In the genomic region with DNA sequence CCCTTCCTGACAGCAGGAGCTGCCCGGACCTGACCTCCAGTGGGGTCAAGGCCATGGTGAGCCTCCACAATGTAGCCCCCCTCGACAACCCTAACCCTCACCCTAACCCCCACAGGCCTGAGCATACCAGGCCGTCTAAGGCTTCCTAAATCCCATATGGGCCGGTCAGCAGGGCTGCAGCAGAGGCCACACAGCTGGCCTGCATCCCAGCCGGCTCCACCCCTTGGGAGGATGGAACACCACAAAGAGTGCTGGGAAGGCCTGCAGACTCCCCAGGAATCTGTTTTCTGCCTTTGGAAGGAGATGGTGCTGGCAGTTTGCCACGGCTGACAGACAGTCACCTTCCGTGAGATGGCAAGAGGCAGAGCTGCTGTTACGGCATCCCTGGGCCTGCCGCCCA, we compare ENCODE assay signal across 14 cellular contexts. TPM values are rescaled to one million over a fixed set of nuclear protein-coding genes. Genes with fewer than 3 reads are reported as not detected.
DNase-seq lines count a peak whose midpoint lies in the region; TF ChIP-seq lines count a peak whose summit lies in the region.
"Had no signal": no experiment of that assay in that cellular context is flagged by ENCODE, and none has a peak within 500 bp of the region (broad histone marks: within the 10 kb centered on the region; RNA-seq: fewer than 3 reads in every experiment).

No MANE protein-coding gene starts in this region.

- no peak overlapping the region for H3K27ac ChIP-seq in SJCRH30

- POLR2A ChIA-PET in Caco-2 (lab: Charles Lee) = no interaction called here

- no peaks in the 10 kb centered on the region for H3K36me3 Mint-ChIP-seq in Caco-2 (ENCODE audit: insufficient read depth, unreplicated experiment)
- H3K36me3 Mint-ChIP-seq: activated naive CD4-positive, alpha-beta T cell treated with anti-CD3 and anti-CD28 coated beads, Interleukin-2, amount 50 U/mL, for 72 hours; CD4-positive, CD25-positive, alpha-beta regulatory T cell had no signal

- in situ Hi-C loops in GM13976 (cut with MboI; ENCODE audit: low sequenced_read_pairs, unreplicated experiment) = no loop called here

- no peak for TF ChIP-seq CTCF in GM13976 (IDR thresholded peaks at IDR 0.05; ENCODE audit: borderline replicate concordance, control extremely low read depth, extremely low read depth, insufficient read depth, missing control alignments)
- no peak for TF ChIP-seq CTCF in Caco-2 (IDR thresholded peaks at IDR 0.05; ENCODE audit: insufficient read depth in 1 of 2, low read depth in 1 of 2, low read length in 1 of 2, severe bottlenecking in 1 of 2, unreplicated experiment in 1 of 2)

- H3K9me3 Mint-ChIP-seq in Caco-2 (ENCODE audit: unreplicated experiment) = no peaks in the 10 kb centered on the region
- H3K9me3 Mint-ChIP-seq: activated naive CD4-positive, alpha-beta T cell treated with anti-CD3 and anti-CD28 coated beads, Interleukin-2, amount 50 U/mL, for 72 hours had no signal

- H3K9me3 ChIP-seq in SJCRH30 (replicated peaks) (no peaks in the 10 kb centered on the region), Caco-2 (no peaks in the 10 kb centered on the region)
- H3K9me3 ChIP-seq: HAP-1 had no signal

- peaks cover 23% of the 10 kb centered on the region for H3K27me3 Mint-ChIP-seq in Caco-2 (ENCODE audit: insufficient read depth, unreplicated experiment)

- H3K4me1 ChIP-seq in SJCRH30 (no peaks in the 10 kb centered on the region), Caco-2 (no peaks in the 10 kb centered on the region)

- no peak overlapping the region for H3K27ac Mint-ChIP-seq in Caco-2 (ENCODE audit: unreplicated experiment)
- H3K27ac Mint-ChIP-seq: activated naive CD4-positive, alpha-beta T cell treated with anti-CD3 and anti-CD28 coated beads, Interleukin-2, amount 50 U/mL, for 72 hours; CD4-positive, CD25-positive, alpha-beta regulatory T cell had no signal

- H3K4me3 Mint-ChIP-seq in Caco-2 (ENCODE audit: unreplicated experiment) = no peak overlapping the region
- H3K4me3 Mint-ChIP-seq: CD4-positive, CD25-positive, alpha-beta regulatory T cell had no signal

- H3K27me3 ChIP-seq in SJCRH30 = peaks cover 14% of the 10 kb centered on the region
- no peaks in the 10 kb centered on the region; the same call in 1 of the 2 replicates for H3K27me3 ChIP-seq in Caco-2 (replicated peaks; ENCODE audit: control insufficient read depth, insufficient read depth, low read length)

- H3K4me3 ChIP-seq in SJCRH30 (no peak overlapping the region), Caco-2 (ENCODE audit: low read depth, low read length) (no peak overlapping the region)
- H3K4me3 ChIP-seq: HAP-1 had no signal

- BruUV-seq in Caco-2 (replicated peaks; lab: Mats Ljungman, UMichigan) = no TSS peak

- H3K4me1 Mint-ChIP-seq in Caco-2 (ENCODE audit: low read depth, unreplicated experiment) = no peaks in the 10 kb centered on the region

- DNase-seq in COR-L47 (lab: John Stamatoyannopoulos, UW) (peak; percentile 94), GM13976 (ENCODE audit: low spot score) (peak; percentile 26), SJCRH30 (peak; percentile 31 to 33), islet precursor cell (peak; percentile 39), epidermal melanocyte (ENCODE audit: insufficient read length, low spot score) (no peak), Caco-2 (no peak)
- DNase-seq in stimulated activated CD4-positive, alpha-beta T cell treated with anti-CD3 and anti-CD28 coated beads, Interleukin-4, amount 100 ng/mL, for 24 hours = no peak
- DNase-seq: CD4-positive, CD25-positive, alpha-beta regulatory T cell; hippocampal formation had no signal

- H3K36me3 ChIP-seq in SJCRH30 = no peaks in the 10 kb centered on the region
- H3K36me3 ChIP-seq in Caco-2 (ENCODE audit: control insufficient read depth, insufficient read depth, low read length) = no peaks in the 10 kb centered on the region
- H3K36me3 ChIP-seq: HAP-1 had no signal

- intact Hi-C loops in Caco-2 (cut with micrococcal nuclease; ENCODE audit: unreplicated experiment) = no loop called here

- CTCF ChIA-PET in Caco-2 (lab: Charles Lee) = no interaction called here

RNA-seq across cellular contexts. Expression of a gene that starts 2.8 kb away (rescaled TPM):
- total RNA-seq in SJCRH30 (2014; rRNA removed; shearing (Covaris generic)) = not detected in 2 replicates
- not detected in 2 replicates for total RNA-seq in Caco-2 (2022)
- total RNA-seq: bronchial epithelial cell; CD4-positive, CD25-positive, alpha-beta regulatory T cell; endothelial cell of umbilical vein; lower leg skin had no signal

RNA-seq across cellular contexts. Expression of a gene that starts 22.2 kb away (rescaled TPM):
- total RNA-seq in SJCRH30 (2014; rRNA removed; shearing (Covaris generic)) = not detected in 2 replicates
- total RNA-seq in Caco-2 (2022) = not detected in 2 replicates
- total RNA-seq: activated naive CD4-positive, alpha-beta T cell treated with anti-CD3 and anti-CD28 coated beads, Interleukin-2, amount 50 U/mL, for 72 hours; bronchial epithelial cell; CD4-positive, CD25-positive, alpha-beta regulatory T cell; endothelial cell of umbilical vein had no signal

Comparison
In these comparisons a context has a peak if more than half of its experiments do, and no peak if none do; other contexts are left out.
1. DNase-seq: peak in COR-L47 (single experiment), GM13976 (single experiment), SJCRH30 (2 of 2) and islet precursor cell (single experiment); none in epidermal melanocyte (single experiment), Caco-2 (0 of 2) and stimulated activated CD4-positive, alpha-beta T cell treated with anti-CD3 and anti-CD28 coated beads, Interleukin-4, amount 100 ng/mL, for 24 hours (single experiment).